In genomic region chr22:20783300-20783673, GRCh38 we compare ENCODE assay signal across 2 cellular contexts.
TF ChIP-seq lines count a peak whose summit lies in the region.

No MANE protein-coding gene starts in this region.

TF ChIP-seq in IMR-90, 13 proteins besides CTCF, POLR2A, EP300 and RAD21:
- TF ChIP-seq RFX5 (IDR thresholded peaks at IDR 0.05; ENCODE audit: low read depth, low read length): no peak
- TF ChIP-seq CHD1 (IDR thresholded peaks at IDR 0.05; ENCODE audit: low read depth, low read length): no peak
- no peak for TF ChIP-seq RCOR1 (IDR thresholded peaks at IDR 0.05; ENCODE audit: insufficient replicate concordance, low read length)
- TF ChIP-seq NFE2L2 (IDR thresholded peaks at IDR 0.05; ENCODE audit: low read depth, low read length): no peak
- TF ChIP-seq MAFK (IDR thresholded peaks at IDR 0.05; ENCODE audit: low read depth, low read length): no peak
- TF ChIP-seq MXI1 (IDR thresholded peaks at IDR 0.05; ENCODE audit: borderline replicate concordance, low read depth, low read length): no peak
- TF ChIP-seq BHLHE40 (IDR thresholded peaks at IDR 0.05; ENCODE audit: low read depth, low read length): no peak
TF ChIP-seq in IMR-90: peak in this region for 0.

TF ChIP-seq in K562, 482 proteins besides CTCF, POLR2A, EP300 and RAD21:
- TF ChIP-seq, protein P1, sequence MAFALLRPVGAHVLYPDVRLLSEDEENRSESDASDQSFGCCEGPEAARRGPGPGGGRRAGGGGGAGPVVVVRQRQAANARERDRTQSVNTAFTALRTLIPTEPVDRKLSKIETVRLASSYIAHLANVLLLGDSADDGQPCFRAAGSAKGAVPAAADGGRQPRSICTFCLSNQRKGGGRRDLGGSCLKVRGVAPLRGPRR (CRISPR knock-in tag; IDR thresholded peaks at IDR 0.05): peak; percentile 78; the same call in 1 of the 2 replicates
- TF ChIP-seq, protein P2, sequence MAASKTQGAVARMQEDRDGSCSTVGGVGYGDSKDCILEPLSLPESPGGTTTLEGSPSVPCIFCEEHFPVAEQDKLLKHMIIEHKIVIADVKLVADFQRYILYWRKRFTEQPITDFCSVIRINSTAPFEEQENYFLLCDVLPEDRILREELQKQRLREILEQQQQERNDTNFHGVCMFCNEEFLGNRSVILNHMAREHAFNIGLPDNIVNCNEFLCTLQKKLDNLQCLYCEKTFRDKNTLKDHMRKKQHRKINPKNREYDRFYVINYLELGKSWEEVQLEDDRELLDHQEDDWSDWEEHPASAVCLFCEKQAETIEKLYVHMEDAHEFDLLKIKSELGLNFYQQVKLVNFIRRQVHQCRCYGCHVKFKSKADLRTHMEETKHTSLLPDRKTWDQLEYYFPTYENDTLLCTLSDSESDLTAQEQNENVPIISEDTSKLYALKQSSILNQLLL (CRISPR knock-in tag; IDR thresholded peaks at IDR 0.05; ENCODE audit: borderline replicate concordance): 0 out of 2 replicates have a peak, but pooled peaks have one; percentile 66
- TF ChIP-seq, protein P3, sequence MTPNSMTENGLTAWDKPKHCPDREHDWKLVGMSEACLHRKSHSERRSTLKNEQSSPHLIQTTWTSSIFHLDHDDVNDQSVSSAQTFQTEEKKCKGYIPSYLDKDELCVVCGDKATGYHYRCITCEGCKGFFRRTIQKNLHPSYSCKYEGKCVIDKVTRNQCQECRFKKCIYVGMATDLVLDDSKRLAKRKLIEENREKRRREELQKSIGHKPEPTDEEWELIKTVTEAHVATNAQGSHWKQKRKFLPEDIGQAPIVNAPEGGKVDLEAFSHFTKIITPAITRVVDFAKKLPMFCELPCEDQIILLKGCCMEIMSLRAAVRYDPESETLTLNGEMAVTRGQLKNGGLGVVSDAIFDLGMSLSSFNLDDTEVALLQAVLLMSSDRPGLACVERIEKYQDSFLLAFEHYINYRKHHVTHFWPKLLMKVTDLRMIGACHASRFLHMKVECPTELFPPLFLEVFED (CRISPR knock-in tag; conservative IDR thresholded peaks at IDR 0.05): 0 out of 2 replicates have a peak, but pooled peaks have one; percentile 13
- TF ChIP-seq, protein P4, sequence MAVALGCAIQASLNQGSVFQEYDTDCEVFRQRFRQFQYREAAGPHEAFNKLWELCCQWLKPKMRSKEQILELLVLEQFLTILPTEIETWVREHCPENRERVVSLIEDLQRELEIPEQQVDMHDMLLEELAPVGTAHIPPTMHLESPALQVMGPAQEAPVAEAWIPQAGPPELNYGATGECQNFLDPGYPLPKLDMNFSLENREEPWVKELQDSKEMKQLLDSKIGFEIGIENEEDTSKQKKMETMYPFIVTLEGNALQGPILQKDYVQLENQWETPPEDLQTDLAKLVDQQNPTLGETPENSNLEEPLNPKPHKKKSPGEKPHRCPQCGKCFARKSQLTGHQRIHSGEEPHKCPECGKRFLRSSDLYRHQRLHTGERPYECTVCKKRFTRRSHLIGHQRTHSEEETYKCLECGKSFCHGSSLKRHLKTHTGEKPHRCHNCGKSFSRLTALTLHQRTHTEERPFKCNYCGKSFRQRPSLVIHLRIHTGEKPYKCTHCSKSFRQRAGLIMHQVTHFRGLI (CRISPR knock-in tag; IDR thresholded peaks at IDR 0.05): 0 out of 2 replicates have a peak, but pooled peaks have one; percentile 30
- TF ChIP-seq ZNF561 (CRISPR knock-in tag; conservative IDR thresholded peaks at IDR 0.05) (no peak), ZNF75A (CRISPR knock-in tag; IDR thresholded peaks at IDR 0.05) (no peak), ATF4 (CRISPR knock-in tag; IDR thresholded peaks at IDR 0.05) (0 out of 2 replicates have a peak, but pooled peaks have one; percentile 24), IFI16 (CRISPR knock-in tag; IDR thresholded peaks at IDR 0.05) (0 out of 2 replicates have a peak, but pooled peaks have one; percentile 34), ZNF77 (CRISPR knock-in tag; IDR thresholded peaks at IDR 0.05) (no peak), ZNF707 (CRISPR knock-in tag; conservative IDR thresholded peaks at IDR 0.05) (0 out of 2 replicates have a peak, but pooled peaks have one; percentile 26), MAX (CRISPR knock-in tag; IDR thresholded peaks at IDR 0.05) (no peak), CHD2 (IDR thresholded peaks at IDR 0.05; ENCODE audit: low read depth, low read length) (no peak), ZKSCAN3 (CRISPR knock-in tag; IDR thresholded peaks at IDR 0.05) (no peak), NRF1 (conservative IDR thresholded peaks at IDR 0.05 in 1 of 2, IDR thresholded peaks at IDR 0.05 in 1 of 2) (no peak), ELF4 (CRISPR knock-in tag; IDR thresholded peaks at IDR 0.05) (0 out of 2 replicates have a peak, but pooled peaks have one; percentile 32), DMBX1 (CRISPR knock-in tag; IDR thresholded peaks at IDR 0.05; ENCODE audit: borderline replicate concordance) (0 out of 2 replicates have a peak, but pooled peaks have one; percentile 26), CUX1 (CRISPR knock-in tag; IDR thresholded peaks at IDR 0.05) (no peak), E2F6 (IDR thresholded peaks at IDR 0.05; ENCODE audit: borderline replicate concordance in 1 of 2, extremely low read depth in 1 of 2, insufficient read depth in 1 of 2, insufficient read length in 1 of 2, low read depth in 1 of 2, low read length in 1 of 2, poor library complexity in 1 of 2, severe bottlenecking in 1 of 2) (no peak), ZNF140 (CRISPR knock-in tag; IDR thresholded peaks at IDR 0.05) (0 out of 2 replicates have a peak, but pooled peaks have one; percentile 50), ELF1 (tag; IDR thresholded peaks at IDR 0.05) (no peak), TCF3 (CRISPR knock-in tag; IDR thresholded peaks at IDR 0.05) (no peak), HNRNPL (IDR thresholded peaks at IDR 0.05; ENCODE audit: low read depth, low read length) (no peak)
- TF ChIP-seq, protein P5, sequence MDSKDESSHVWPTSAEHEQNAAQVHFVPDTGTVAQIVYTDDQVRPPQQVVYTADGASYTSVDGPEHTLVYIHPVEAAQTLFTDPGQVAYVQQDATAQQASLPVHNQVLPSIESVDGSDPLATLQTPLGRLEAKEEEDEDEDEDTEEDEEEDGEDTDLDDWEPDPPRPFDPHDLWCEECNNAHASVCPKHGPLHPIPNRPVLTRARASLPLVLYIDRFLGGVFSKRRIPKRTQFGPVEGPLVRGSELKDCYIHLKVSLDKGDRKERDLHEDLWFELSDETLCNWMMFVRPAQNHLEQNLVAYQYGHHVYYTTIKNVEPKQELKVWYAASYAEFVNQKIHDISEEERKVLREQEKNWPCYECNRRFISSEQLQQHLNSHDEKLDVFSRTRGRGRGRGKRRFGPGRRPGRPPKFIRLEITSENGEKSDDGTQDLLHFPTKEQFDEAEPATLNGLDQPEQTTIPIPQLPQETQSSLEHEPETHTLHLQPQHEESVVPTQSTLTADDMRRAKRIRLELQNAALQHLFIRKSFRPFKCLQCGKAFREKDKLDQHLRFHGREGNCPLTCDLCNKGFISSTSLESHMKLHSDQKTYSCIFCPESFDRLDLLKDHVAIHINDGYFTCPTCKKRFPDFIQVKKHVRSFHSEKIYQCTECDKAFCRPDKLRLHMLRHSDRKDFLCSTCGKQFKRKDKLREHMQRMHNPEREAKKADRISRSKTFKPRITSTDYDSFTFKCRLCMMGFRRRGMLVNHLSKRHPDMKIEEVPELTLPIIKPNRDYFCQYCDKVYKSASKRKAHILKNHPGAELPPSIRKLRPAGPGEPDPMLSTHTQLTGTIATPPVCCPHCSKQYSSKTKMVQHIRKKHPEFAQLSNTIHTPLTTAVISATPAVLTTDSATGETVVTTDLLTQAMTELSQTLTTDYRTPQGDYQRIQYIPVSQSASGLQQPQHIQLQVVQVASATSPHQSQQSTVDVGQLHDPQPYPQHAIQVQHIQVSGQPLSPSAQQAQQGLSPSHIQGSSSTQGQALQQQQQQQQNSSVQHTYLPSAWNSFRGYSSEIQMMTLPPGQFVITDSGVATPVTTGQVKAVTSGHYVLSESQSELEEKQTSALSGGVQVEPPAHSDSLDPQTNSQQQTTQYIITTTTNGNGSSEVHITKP (IDR thresholded peaks at IDR 0.05; ENCODE audit: partially characterized antibody): no peak
- TF ChIP-seq, protein P6, sequence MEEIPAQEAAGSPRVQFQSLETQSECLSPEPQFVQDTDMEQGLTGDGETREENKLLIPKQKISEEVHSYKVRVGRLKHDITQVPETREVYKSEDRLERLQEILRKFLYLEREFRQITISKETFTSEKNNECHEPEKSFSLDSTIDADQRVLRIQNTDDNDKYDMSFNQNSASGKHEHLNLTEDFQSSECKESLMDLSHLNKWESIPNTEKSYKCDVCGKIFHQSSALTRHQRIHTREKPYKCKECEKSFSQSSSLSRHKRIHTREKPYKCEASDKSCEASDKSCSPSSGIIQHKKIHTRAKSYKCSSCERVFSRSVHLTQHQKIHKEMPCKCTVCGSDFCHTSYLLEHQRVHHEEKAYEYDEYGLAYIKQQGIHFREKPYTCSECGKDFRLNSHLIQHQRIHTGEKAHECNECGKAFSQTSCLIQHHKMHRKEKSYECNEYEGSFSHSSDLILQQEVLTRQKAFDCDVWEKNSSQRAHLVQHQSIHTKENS (CRISPR knock-in tag; IDR thresholded peaks at IDR 0.05): no peak
